Comparison of ENCODE assay signal across 1 cellular context in genomic region chr10:62243647-62243997, GRCh38.
TF ChIP-seq lines count a peak whose summit lies in the region.

No MANE protein-coding gene starts in this region.

TF ChIP-seq in WTC11, 78 proteins besides CTCF, POLR2A, EP300 and RAD21 (continued from another document):
- TF ChIP-seq USF2 (CRISPR knock-in tag; IDR thresholded peaks at IDR 0.05) (no peak), MAX (CRISPR knock-in tag; IDR thresholded peaks at IDR 0.05) (no peak), NFATC4 (CRISPR knock-in tag; IDR thresholded peaks at IDR 0.05) (no peak), ATF1 (CRISPR knock-in tag; IDR thresholded peaks at IDR 0.05) (no peak), USF1 (CRISPR knock-in tag; IDR thresholded peaks at IDR 0.05) (no peak), ETV6 (CRISPR knock-in tag; IDR thresholded peaks at IDR 0.05) (no peak), TEAD1 (CRISPR knock-in tag; IDR thresholded peaks at IDR 0.05) (no peak), ATF6 (CRISPR knock-in tag; IDR thresholded peaks at IDR 0.05) (no peak), ZNF138 (CRISPR knock-in tag; conservative IDR thresholded peaks at IDR 0.05) (no peak), ZNF232 (CRISPR knock-in tag; IDR thresholded peaks at IDR 0.05) (no peak), ZBTB21 (CRISPR knock-in tag; IDR thresholded peaks at IDR 0.05; ENCODE audit: borderline replicate concordance) (no peak), E2F5 (CRISPR knock-in tag; IDR thresholded peaks at IDR 0.05) (no peak), ESRRA (CRISPR knock-in tag; IDR thresholded peaks at IDR 0.05; ENCODE audit: borderline replicate concordance) (no peak), TCF7 (CRISPR knock-in tag; IDR thresholded peaks at IDR 0.05; ENCODE audit: low read depth) (no peak), AFF4 (CRISPR knock-in tag; IDR thresholded peaks at IDR 0.05; ENCODE audit: borderline replicate concordance) (no peak), FOXP1 (CRISPR knock-in tag; IDR thresholded peaks at IDR 0.05; ENCODE audit: borderline replicate concordance) (no peak)
